In genomic region chr12:3293013-3293412, GRCh38 we compare ENCODE assay signal across 26 cellular contexts.
"Had no signal": no experiment of that assay in that cellular context is flagged by ENCODE, and none has a peak within 500 bp of the region (broad histone marks: within the 10 kb centered on the region; RNA-seq: fewer than 3 reads in every experiment).

No MANE protein-coding gene starts in this region.

- H3K4me1 ChIP-seq: adrenal gland, breast epithelium, Peyer's patch, SJSA1 had no signal

- H3K27me3 Mint-ChIP-seq: activated naive CD8-positive, alpha-beta T cell treated with anti-CD3 and anti-CD28 coated beads, Interleukin-2, amount 10 ng/mL, durations not matched to agents 7 days and 5 days had no signal

- H3K4me1 Mint-ChIP-seq: activated naive CD8-positive, alpha-beta T cell treated with anti-CD3 and anti-CD28 coated beads, Interleukin-2, amount 10 ng/mL, durations not matched to agents 7 days and 5 days; WTC11 had no signal

- H3K27ac Mint-ChIP-seq: activated CD8-positive, alpha-beta T cell treated with anti-CD3 and anti-CD28 coated beads, Interleukin-2, amount 10 ng/mL, durations not matched to agents 7 days and 5 days; activated naive CD8-positive, alpha-beta T cell treated with anti-CD3 and anti-CD28 coated beads, Interleukin-2, amount 10 ng/mL, durations not matched to agents 7 days and 5 days; T-helper 1 cell treated with Interleukin-12 subunit alpha and Interleukin-12 subunit beta and Interleukin-4 antibody, amounts not matched to agents 30 μg/mL and 1 μg/mL, for 36 hours; WTC11 had no signal

- DNase-seq: activated CD4-positive, alpha-beta T cell treated with anti-CD3 and anti-CD28 coated beads for 48 hours; activated CD4-positive, alpha-beta T cell treated with anti-CD3 and anti-CD28 coated beads, Interleukin-2, amount 50 U/mL, for 4 hours; activated CD4-positive, CD25-positive, alpha-beta regulatory T cell treated with anti-CD3 and anti-CD28 coated beads, Interleukin-2, amount 50 U/mL, for 72 hours; activated CD8-positive, alpha-beta memory T cell treated with anti-CD3 and anti-CD28 coated beads, Interleukin-2, amount 50 U/mL, for 48 hours; activated CD8-positive, alpha-beta T cell treated with anti-CD3 and anti-CD28 coated beads, Interleukin-2, amount 10 ng/mL, durations not matched to agents 7 days and 5 days; activated naive CD4-positive, alpha-beta T cell treated with anti-CD3 and anti-CD28 coated beads, Interleukin-2, amount 50 U/mL, for 16 hours; activated naive CD8-positive, alpha-beta T cell treated with anti-CD3 and anti-CD28 coated beads, Interleukin-2, amount 10 ng/mL, durations not matched to agents 7 days and 5 days; activated T-cell treated with anti-CD3 and anti-CD28 coated beads, Interleukin-2, amount 50 U/mL, for 1 hour; adrenal gland; central memory CD4-positive, alpha-beta T cell; Kasumi-1; NCI-H1105 treated with DMSO at 0.1 percent for 48 hours; NCI-H1436 treated with DMSO at 0.1 percent for 48 hours; NCI-H187; NCI-H2081 treated with DMSO at 0.1 percent for 48 hours; NCI-H446; NCI-H526; NCI-H774; NK-92 treated with Interleukin-12 subunit alpha and Interleukin-12 subunit beta, amount 100 ng/mL, for 24 hours; Peyer's patch; SHP77 had no signal

- H3K4me3 Mint-ChIP-seq: activated CD8-positive, alpha-beta T cell treated with anti-CD3 and anti-CD28 coated beads, Interleukin-2, amount 10 ng/mL, durations not matched to agents 7 days and 5 days; activated naive CD8-positive, alpha-beta T cell treated with anti-CD3 and anti-CD28 coated beads, Interleukin-2, amount 10 ng/mL, durations not matched to agents 7 days and 5 days; T-helper 1 cell treated with Interleukin-12 subunit alpha and Interleukin-12 subunit beta and Interleukin-4 antibody, amounts not matched to agents 30 μg/mL and 1 μg/mL, for 36 hours; WTC11 had no signal

- H3K4me3 ChIP-seq: adrenal gland, breast epithelium, Peyer's patch, SJSA1 had no signal

- H3K27ac ChIP-seq: adrenal gland, breast epithelium, Peyer's patch, SJSA1 had no signal

- H3K36me3 ChIP-seq: adrenal gland, breast epithelium, Peyer's patch, SJSA1 had no signal

- H3K9me3 ChIP-seq: adrenal gland, breast epithelium, Peyer's patch, SJSA1 had no signal

- H3K36me3 Mint-ChIP-seq: activated naive CD8-positive, alpha-beta T cell treated with anti-CD3 and anti-CD28 coated beads, Interleukin-2, amount 10 ng/mL, durations not matched to agents 7 days and 5 days; WTC11 had no signal

- H3K9me3 Mint-ChIP-seq: activated naive CD8-positive, alpha-beta T cell treated with anti-CD3 and anti-CD28 coated beads, Interleukin-2, amount 10 ng/mL, durations not matched to agents 7 days and 5 days; T-helper 1 cell treated with Interleukin-12 subunit alpha and Interleukin-12 subunit beta and Interleukin-4 antibody, amounts not matched to agents 30 μg/mL and 1 μg/mL, for 36 hours; WTC11 had no signal

- ATAC-seq: activated CD8-positive, alpha-beta T cell treated with anti-CD3 and anti-CD28 coated beads, Interleukin-2, amount 10 ng/mL, durations not matched to agents 7 days and 5 days; SK-N-SH treated with all-trans-retinoic acid at 6 μM for 48 hours; WTC11 had no signal

- H3K27me3 ChIP-seq: adrenal gland, breast epithelium, Peyer's patch, SJSA1 had no signal
